ENCODE assay signal across 27 cellular contexts in genomic region chr1:178621822-178622221, GRCh38.
"Had no signal": no experiment of that assay in that cellular context is flagged by ENCODE, and none has a peak within 500 bp of the region (broad histone marks: within the 10 kb centered on the region; RNA-seq: fewer than 3 reads in every experiment).

No MANE protein-coding gene starts in this region.

- H3K4me1 ChIP-seq: colonic mucosa, esophagus squamous epithelium, gastrocnemius medialis, heart right ventricle, left lung, lower lobe of right lung had no signal

- H3K9me3 ChIP-seq: colonic mucosa, esophagus squamous epithelium, gastrocnemius medialis, heart right ventricle, left lung, lower lobe of right lung, mucosa of descending colon had no signal

- DNase-seq: colonic mucosa; cortex of kidney; effector CD8-positive, alpha-beta T cell; effector memory CD8-positive, alpha-beta T cell; endodermal cell; erythroblast; esophagus squamous epithelium; foreskin fibroblast; foreskin melanocyte; gastrocnemius medialis; glutamatergic neuron; head of caudate nucleus; heart right ventricle; hippocampal formation; left cardiac atrium; left lung; left ventricle myocardium superior; lower lobe of right lung; mesenchymal stem cell; mucosa of descending colon had no signal

- H3K27ac Mint-ChIP-seq: dendritic cell treated with granulocyte-macrophage colony-stimulating factor and Interleukin-4, amounts not matched to agents 40 ng/mL and 50 ng/mL, for 4 days; effector memory CD8-positive, alpha-beta T cell; endodermal cell; mesothelial cell of epicardium had no signal

- H3K4me3 Mint-ChIP-seq: dendritic cell treated with granulocyte-macrophage colony-stimulating factor and Interleukin-4, amounts not matched to agents 40 ng/mL and 50 ng/mL, for 4 days; effector memory CD8-positive, alpha-beta T cell; endodermal cell; mesothelial cell of epicardium had no signal

- ATAC-seq: effector memory CD8-positive, alpha-beta T cell; esophagus mucosa; gastrocnemius medialis; heart right ventricle; left cardiac atrium; left lung; left ventricle myocardium superior; lower lobe of right lung; mucosa of descending colon had no signal

- H3K4me1 Mint-ChIP-seq: endodermal cell had no signal

- FAIRE-seq: endometrium, islet of Langerhans, keratinocyte had no signal

- H3K27me3 ChIP-seq: colonic mucosa, esophagus squamous epithelium, gastrocnemius medialis, heart right ventricle, left lung had no signal

- H3K9me3 Mint-ChIP-seq: dendritic cell treated with granulocyte-macrophage colony-stimulating factor and Interleukin-4, amounts not matched to agents 40 ng/mL and 50 ng/mL, for 4 days had no signal

- H3K4me3 ChIP-seq: colonic mucosa, esophagus squamous epithelium, gastrocnemius medialis, heart right ventricle, left lung, lower lobe of right lung, mucosa of descending colon had no signal

- H3K36me3 ChIP-seq: colonic mucosa, esophagus squamous epithelium, gastrocnemius medialis, heart right ventricle, left lung, lower lobe of right lung had no signal

- H3K27me3 Mint-ChIP-seq: dendritic cell treated with granulocyte-macrophage colony-stimulating factor and Interleukin-4, amounts not matched to agents 40 ng/mL and 50 ng/mL, for 4 days had no signal

- H3K27ac ChIP-seq: colonic mucosa, epithelial cell of prostate, esophagus squamous epithelium, gastrocnemius medialis, heart right ventricle, left lung, lower lobe of right lung had no signal
